In genomic region chr21:31354604-31355443, GRCh38 we compare ENCODE assay signal across 8 cellular contexts. TPM values are rescaled to one million over a fixed set of nuclear protein-coding genes. Genes with fewer than 3 reads are reported as not detected.
DNase-seq lines count a peak whose midpoint lies in the region; ATAC-seq and TF ChIP-seq lines count a peak whose summit lies in the region.

No MANE protein-coding gene starts in this region.

- no peak overlapping the region for H4K91ac ChIP-seq in trophoblast cell (ENCODE audit: low read depth, low read length)

- H3K4me3 ChIP-seq in astrocyte of the cerebellum (ENCODE audit: low read depth, low read length) (no peak overlapping the region), trophoblast cell (ENCODE audit: low read depth, low read length) (no peak overlapping the region)

- no peak overlapping the region for H4K8ac ChIP-seq in trophoblast cell (ENCODE audit: low read depth, low read length)

- H3K27ac Mint-ChIP-seq in osteocyte (ENCODE audit: unreplicated experiment): no peak overlapping the region

- no peak overlapping the region for H3K23ac ChIP-seq in trophoblast cell (ENCODE audit: low read length)

- peak overlapping the region; percentile 43 for H3K27ac ChIP-seq in trophoblast cell (ENCODE audit: low read depth, low read length)

- H3K4me1 ChIP-seq in trophoblast cell (ENCODE audit: control insufficient read depth in 1 of 2, insufficient read depth in 2 of 2, low read length in 2 of 2): peaks cover 11 to 15% of the 10 kb centered on the region in 2 experiments

- in situ Hi-C loops in astrocyte of the cerebellum (cut with HindIII; ENCODE audit: low sequenced_read_pairs): no loop called here

- no peaks in the 10 kb centered on the region for H3K9me3 ChIP-seq in trophoblast cell (ENCODE audit: insufficient read depth, low read depth, low read length)

- no peaks in the 10 kb centered on the region for H3K27me3 ChIP-seq in trophoblast cell (ENCODE audit: insufficient read depth, low read length)

- no peak overlapping the region for H3K4me2 ChIP-seq in trophoblast cell (ENCODE audit: low read length)

- no peaks in the 10 kb centered on the region for H3K27me3 Mint-ChIP-seq in osteocyte (ENCODE audit: unreplicated experiment)

- H4K12ac ChIP-seq in trophoblast cell (ENCODE audit: low read depth, low read length): no peak overlapping the region

- H3K79me2 ChIP-seq in trophoblast cell (ENCODE audit: control insufficient read depth, insufficient read depth, low read length, poor library complexity): peaks cover 2% of the 10 kb centered on the region

- H3K36me3 Mint-ChIP-seq in osteocyte (ENCODE audit: unreplicated experiment): no peaks in the 10 kb centered on the region

- H3K36me3 ChIP-seq in trophoblast cell (ENCODE audit: control insufficient read depth in 1 of 2, insufficient read depth in 2 of 2, low read length in 2 of 2): no peaks in the 10 kb centered on the region

- TF ChIP-seq CTCF in astrocyte of the cerebellum (IDR thresholded peaks at IDR 0.05; ENCODE audit: low read depth, low read length, missing control alignments) (no peak), osteocyte (IDR thresholded peaks at IDR 0.05) (no peak)

- no peak overlapping the region for H3K9ac ChIP-seq in trophoblast cell (ENCODE audit: low read length)

- no peak overlapping the region for H2BK5ac ChIP-seq in trophoblast cell (ENCODE audit: low read depth, low read length, poor library complexity)

- H2BK120ac ChIP-seq in trophoblast cell (ENCODE audit: insufficient read depth, low read length, poor library complexity): no peak overlapping the region

- peak overlapping the region; percentile 68 for H2BK12ac ChIP-seq in trophoblast cell (ENCODE audit: low read length)

- no peak overlapping the region for H3K4me3 Mint-ChIP-seq in osteocyte (ENCODE audit: unreplicated experiment)

- H3K4ac ChIP-seq in trophoblast cell (ENCODE audit: low read depth, low read length): no peak overlapping the region

- H3K9me3 Mint-ChIP-seq in osteocyte (ENCODE audit: unreplicated experiment): no peaks in the 10 kb centered on the region

- no CpG with 5 or more reads among the region's 10 CpGs for WGBS in trophoblast cell (ENCODE audit: extremely low coverage, insufficient coverage, insufficient read length)

- peaks cover 24% of the 10 kb centered on the region for H3K4me1 Mint-ChIP-seq in osteocyte (ENCODE audit: unreplicated experiment)

- H2AK5ac ChIP-seq in trophoblast cell (ENCODE audit: low read length): no peak overlapping the region

- ATAC-seq in GM18502 (IDR thresholded peaks at IDR 0.05; ENCODE audit: poor library complexity, unreplicated experiment) (no peak), HG03025 (IDR thresholded peaks at IDR 0.05; ENCODE audit: low FRiP score, unreplicated experiment) (no peak)

- DNase-seq in H4 (ENCODE audit: low spot score) (peak; percentile 78), T-helper 2 cell (peak; percentile 16 to 97 (median 69)), astrocyte of the cerebellum (ENCODE audit: low read depth) (peak; percentile 93), trophoblast cell (peak; percentile 91 to 92), HuH-7.5 (ENCODE audit: low spot score) (no peak), osteocyte (ENCODE audit: extremely low spot score, unreplicated experiment) (no peak)

- H3K18ac ChIP-seq in trophoblast cell (ENCODE audit: low read length): no peak overlapping the region

- no peak overlapping the region for H3K14ac ChIP-seq in trophoblast cell (ENCODE audit: low read length)

- no peak overlapping the region for H2AFZ ChIP-seq in trophoblast cell (ENCODE audit: insufficient read depth, low read length, poor library complexity)

- H3K79me1 ChIP-seq in trophoblast cell (ENCODE audit: low read length): peaks cover 2% of the 10 kb centered on the region

RNA-seq across cellular contexts. Expression of gene TIAM1, which starts 10.8 kb away (rescaled TPM):
- total RNA-seq in H4 (2014; rRNA removed; shearing (Covaris generic)): 9.4 TPM in 2 replicates
- 11.0 and 11.3 TPM in 2 replicates for polyA plus RNA-seq in trophoblast cell (2013)
- total RNA-seq in osteocyte: 16.7 and 17.7 TPM in 2 replicates

Comparison
In these comparisons a context has a peak if more than half of its experiments do, and no peak if none do; other contexts are left out.
1. DNase-seq: peak in H4 (single experiment), T-helper 2 cell (5 of 5), astrocyte of the cerebellum (single experiment) and trophoblast cell (2 of 2); none in HuH-7.5 (single experiment) and osteocyte (single experiment).